ENCODE assay signal across 27 cellular contexts in the genomic region with DNA sequence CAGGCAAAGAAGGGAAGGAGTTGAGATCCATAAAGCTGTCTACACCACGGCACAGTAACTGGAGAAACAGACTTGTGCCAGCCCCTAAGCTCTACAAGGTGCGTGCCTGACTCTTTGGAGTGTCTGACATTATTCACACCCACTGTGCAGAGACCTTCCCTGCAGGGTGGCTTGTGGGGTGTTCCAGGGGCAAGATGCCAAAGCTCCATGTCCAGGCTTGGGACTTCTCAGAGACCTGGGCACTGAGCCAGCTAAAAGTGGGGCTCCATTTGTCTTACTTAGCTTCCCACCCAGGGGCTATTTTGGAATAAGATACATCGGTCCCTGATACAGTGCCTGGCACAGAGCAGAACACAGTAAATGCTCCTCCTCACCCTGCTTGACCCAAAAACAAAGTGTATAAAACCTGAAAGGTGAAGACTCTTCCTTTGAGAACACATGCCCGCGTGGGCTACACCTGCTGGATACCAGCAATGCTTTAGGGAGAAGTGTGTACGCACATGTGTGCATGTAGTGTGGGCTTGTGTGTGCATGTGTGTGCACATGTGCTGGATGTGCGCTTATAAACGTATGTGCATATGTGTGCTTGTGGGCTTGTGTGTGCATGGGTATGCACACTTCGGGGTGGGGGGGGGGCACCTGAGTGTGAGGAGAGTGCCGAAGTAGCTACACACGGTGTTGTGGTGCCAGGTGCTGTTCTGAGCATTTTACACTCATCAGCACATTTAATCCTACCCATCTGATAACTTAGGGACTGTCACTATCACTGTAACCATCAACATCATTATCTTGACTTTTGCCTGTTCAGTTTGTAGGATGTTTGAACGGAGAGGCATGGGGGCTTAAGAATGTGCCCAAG.
A peak's percentile ranks its signal among the peaks of the same experiment; 100 is the strongest.
DNase-seq lines count a peak whose midpoint lies in the region; ATAC-seq, FAIRE-seq and TF ChIP-seq lines count a peak whose summit lies in the region.
"Had no signal": no experiment of that assay in that cellular context is flagged by ENCODE, and none has a peak within 500 bp of the region (broad histone marks: within the 10 kb centered on the region; RNA-seq: fewer than 3 reads in every experiment).

No MANE protein-coding gene starts in this region.

- CTCF ChIA-PET in activated CD4-positive, alpha-beta memory T cell treated with anti-CD3 and anti-CD28 coated beads for 36 hours (lab: Charles Lee), result no interaction called here
- CTCF ChIA-PET in activated CD4-positive, alpha-beta memory T cell treated with anti-CD3 and anti-CD28 coated beads, Interleukin-2, amount 10 ng/mL, durations not matched to agents 7 days and 5 days (lab: Charles Lee), result no interaction called here

- H3K4me1 Mint-ChIP-seq in activated CD4-positive, alpha-beta memory T cell treated with anti-CD3 and anti-CD28 coated beads for 36 hours (ENCODE audit: low read depth), result no peaks in the 10 kb centered on the region
- H3K4me1 Mint-ChIP-seq in activated CD4-positive, alpha-beta memory T cell treated with anti-CD3 and anti-CD28 coated beads, Interleukin-2, amount 10 ng/mL, durations not matched to agents 7 days and 5 days, result no peaks in the 10 kb centered on the region
- H3K4me1 Mint-ChIP-seq: activated naive CD4-positive, alpha-beta T cell treated with anti-CD3 and anti-CD28 coated beads, Interleukin-2, amount 50 U/mL, for 24 hours; T-cell had no signal

- no peak for ATAC-seq in DND-41 (ENCODE audit: insufficient read depth, low read depth)
- ATAC-seq: CD8-positive, alpha-beta T cell; foreskin keratinocyte; heart left ventricle; T-cell had no signal

- H3K36me3 Mint-ChIP-seq in activated CD4-positive, alpha-beta memory T cell treated with anti-CD3 and anti-CD28 coated beads for 36 hours, result no peaks in the 10 kb centered on the region
- no peaks in the 10 kb centered on the region for H3K36me3 Mint-ChIP-seq in activated CD4-positive, alpha-beta memory T cell treated with anti-CD3 and anti-CD28 coated beads, Interleukin-2, amount 10 ng/mL, durations not matched to agents 7 days and 5 days (ENCODE audit: low read depth)
- H3K36me3 Mint-ChIP-seq: activated naive CD4-positive, alpha-beta T cell treated with anti-CD3 and anti-CD28 coated beads, Interleukin-2, amount 50 U/mL, for 24 hours; CD8-positive, alpha-beta T cell; IgD-negative memory B cell; memory B cell; T-cell had no signal

- no peak overlapping the region for H3K4me3 Mint-ChIP-seq in activated CD4-positive, alpha-beta memory T cell treated with anti-CD3 and anti-CD28 coated beads for 36 hours
- H3K4me3 Mint-ChIP-seq in activated CD4-positive, alpha-beta memory T cell treated with anti-CD3 and anti-CD28 coated beads, Interleukin-2, amount 10 ng/mL, durations not matched to agents 7 days and 5 days, result no peak overlapping the region
- H3K4me3 Mint-ChIP-seq: activated naive CD4-positive, alpha-beta T cell treated with anti-CD3 and anti-CD28 coated beads, Interleukin-2, amount 50 U/mL, for 24 hours; CD8-positive, alpha-beta T cell; dendritic cell treated with granulocyte-macrophage colony-stimulating factor and Interleukin-4, amounts not matched to agents 40 ng/mL and 50 ng/mL, for 4 days; endodermal cell; IgD-negative memory B cell; memory B cell; T-cell had no signal

- H3K9ac ChIP-seq in DND-41 (ENCODE audit: low read depth, low read length), result no peak overlapping the region
- H3K9ac ChIP-seq in parathyroid adenoma, result no peak overlapping the region

- H3K36me3 ChIP-seq in DND-41 (ENCODE audit: insufficient read depth, low read length) (no peaks in the 10 kb centered on the region), bronchial epithelial cell (ENCODE audit: control insufficient read depth, insufficient read depth, low read length) (peaks cover 4% of the 10 kb centered on the region), parathyroid adenoma (ENCODE audit: control insufficient read depth, insufficient read depth, low read length) (no peaks in the 10 kb centered on the region)
- H3K36me3 ChIP-seq: esophagus muscularis mucosa, heart left ventricle, MG63, prostate gland, SJCRH30, thoracic aorta, vagina had no signal

- no peak overlapping the region for H3K27ac Mint-ChIP-seq in activated CD4-positive, alpha-beta memory T cell treated with anti-CD3 and anti-CD28 coated beads for 36 hours
- no peak overlapping the region for H3K27ac Mint-ChIP-seq in activated CD4-positive, alpha-beta memory T cell treated with anti-CD3 and anti-CD28 coated beads, Interleukin-2, amount 10 ng/mL, durations not matched to agents 7 days and 5 days
- H3K27ac Mint-ChIP-seq: activated naive CD4-positive, alpha-beta T cell treated with anti-CD3 and anti-CD28 coated beads, Interleukin-2, amount 50 U/mL, for 24 hours; CD8-positive, alpha-beta T cell; dendritic cell treated with granulocyte-macrophage colony-stimulating factor and Interleukin-4, amounts not matched to agents 40 ng/mL and 50 ng/mL, for 4 days; endodermal cell; IgD-negative memory B cell; memory B cell; T-cell had no signal

- H4K20me1 ChIP-seq in DND-41 (ENCODE audit: insufficient read depth, low read length), result no peaks in the 10 kb centered on the region

- H3K27me3 ChIP-seq in DND-41 (ENCODE audit: insufficient read depth, low read length, poor library complexity) (no peaks in the 10 kb centered on the region), bronchial epithelial cell (ENCODE audit: control insufficient read depth, insufficient read depth, low read length) (no peaks in the 10 kb centered on the region), parathyroid adenoma (ENCODE audit: control insufficient read depth, insufficient read depth, low read length) (no peaks in the 10 kb centered on the region)
- H3K27me3 ChIP-seq: foreskin keratinocyte, MG63, SJCRH30, vagina had no signal

- H3K4me2 ChIP-seq in DND-41 (ENCODE audit: insufficient read depth, low read length) (no peak overlapping the region), parathyroid adenoma (ENCODE audit: low read length) (no peak overlapping the region)

- H2AFZ ChIP-seq in DND-41 (ENCODE audit: low read depth, low read length) (no peak overlapping the region), parathyroid adenoma (no peak overlapping the region)

- H3K4me1 ChIP-seq in DND-41 (ENCODE audit: insufficient read depth, low read length) (no peaks in the 10 kb centered on the region), parathyroid adenoma (peaks cover 61% of the 10 kb centered on the region)
- H3K4me1 ChIP-seq: prostate gland, SJCRH30 had no signal

- TF ChIP-seq CTCF in DND-41 (IDR thresholded peaks at IDR 0.05; ENCODE audit: borderline replicate concordance, extremely low read depth, low read length, poor library complexity, severe bottlenecking), result no peak
- no peak for TF ChIP-seq CTCF in bronchial epithelial cell (IDR thresholded peaks at IDR 0.05; ENCODE audit: insufficient read depth, low read length, severe bottlenecking)
- TF ChIP-seq CTCF in parathyroid adenoma (IDR thresholded peaks at IDR 0.05), result no peak

- POLR2A ChIA-PET in activated CD4-positive, alpha-beta memory T cell treated with anti-CD3 and anti-CD28 coated beads for 36 hours (lab: Charles Lee), result no interaction called here
- POLR2A ChIA-PET in activated CD4-positive, alpha-beta memory T cell treated with anti-CD3 and anti-CD28 coated beads, Interleukin-2, amount 10 ng/mL, durations not matched to agents 7 days and 5 days (lab: Charles Lee), result no interaction called here

- H3K9me3 ChIP-seq in DND-41 (ENCODE audit: insufficient read depth, low read length, severe bottlenecking) (no peaks in the 10 kb centered on the region), parathyroid adenoma (ENCODE audit: control insufficient read depth, low read length) (no peaks in the 10 kb centered on the region)
- H3K9me3 ChIP-seq: esophagus muscularis mucosa, heart left ventricle, MG63, prostate gland, SJCRH30, thoracic aorta, vagina had no signal

- H3K9me3 Mint-ChIP-seq in activated CD4-positive, alpha-beta memory T cell treated with anti-CD3 and anti-CD28 coated beads for 36 hours, result no peaks in the 10 kb centered on the region
- no peaks in the 10 kb centered on the region for H3K9me3 Mint-ChIP-seq in activated CD4-positive, alpha-beta memory T cell treated with anti-CD3 and anti-CD28 coated beads, Interleukin-2, amount 10 ng/mL, durations not matched to agents 7 days and 5 days
- H3K9me3 Mint-ChIP-seq: activated naive CD4-positive, alpha-beta T cell treated with anti-CD3 and anti-CD28 coated beads, Interleukin-2, amount 50 U/mL, for 24 hours; CD8-positive, alpha-beta T cell; dendritic cell treated with granulocyte-macrophage colony-stimulating factor and Interleukin-4, amounts not matched to agents 40 ng/mL and 50 ng/mL, for 4 days; IgD-negative memory B cell; memory B cell; T-cell had no signal

- peak; percentile 62 for FAIRE-seq in bronchial epithelial cell (lab: Jason Lieb, UNC)

- H3K4me3 ChIP-seq in DND-41 (ENCODE audit: low read depth in 1 of 2, low read length in 2 of 2) (no peak overlapping the region), bronchial epithelial cell (ENCODE audit: low read depth, low read length) (no peak overlapping the region), parathyroid adenoma (ENCODE audit: low read depth, low read length) (no peak overlapping the region)
- H3K4me3 ChIP-seq: esophagus muscularis mucosa, heart left ventricle, MG63, prostate gland, SJCRH30, thoracic aorta, vagina had no signal

- peak; percentile 4 for DNase-seq in activated CD4-positive, alpha-beta memory T cell treated with anti-CD3 and anti-CD28 coated beads for 36 hours
- DNase-seq in activated CD4-positive, alpha-beta memory T cell treated with anti-CD3 and anti-CD28 coated beads, Interleukin-2, amount 10 ng/mL, durations not matched to agents 7 days and 5 days, result no peak
- peak; percentile 3 for DNase-seq in DND-41
- no peak for DNase-seq in bronchial epithelial cell (ENCODE audit: low read depth)
- no peak for DNase-seq in COLO829 (ENCODE audit: low spot score)
- no peak for DNase-seq in amniotic stem cell (lab: John Stamatoyannopoulos, UW)
- DNase-seq in HPDE6-E6E7 (ENCODE audit: extremely low spot score), result no peak
- DNase-seq: foreskin keratinocyte; MG63; NCI-H1105 treated with DMSO at 0.1 percent for 48 hours; NCI-H1930; NCI-H526 treated with DMSO at 0.1 percent for 48 hours; SJCRH30; stimulated activated naive CD4-positive, alpha-beta T cell treated with Interleukin-2 at 50 U/mL for 16 hours had no signal

- intact Hi-C loops in activated CD4-positive, alpha-beta memory T cell treated with anti-CD3 and anti-CD28 coated beads for 36 hours (cut with micrococcal nuclease), result no loop called here

- no peaks in the 10 kb centered on the region for H3K27me3 Mint-ChIP-seq in activated CD4-positive, alpha-beta memory T cell treated with anti-CD3 and anti-CD28 coated beads for 36 hours
- no peaks in the 10 kb centered on the region for H3K27me3 Mint-ChIP-seq in activated CD4-positive, alpha-beta memory T cell treated with anti-CD3 and anti-CD28 coated beads, Interleukin-2, amount 10 ng/mL, durations not matched to agents 7 days and 5 days
- H3K27me3 Mint-ChIP-seq: activated naive CD4-positive, alpha-beta T cell treated with anti-CD3 and anti-CD28 coated beads, Interleukin-2, amount 50 U/mL, for 24 hours; IgD-negative memory B cell had no signal

- no peak overlapping the region for H3K27ac ChIP-seq in DND-41 (ENCODE audit: low read length)
- H3K27ac ChIP-seq in parathyroid adenoma, result peak overlapping the region; percentile 83
- H3K27ac ChIP-seq: esophagus muscularis mucosa, foreskin keratinocyte, heart left ventricle, prostate gland, SJCRH30, thoracic aorta, vagina had no signal

- H3K79me2 ChIP-seq in DND-41 (ENCODE audit: insufficient read depth, low read length) (no peaks in the 10 kb centered on the region), parathyroid adenoma (no peaks in the 10 kb centered on the region)

Comparison
In these comparisons a context has a peak if more than half of its experiments do, and no peak if none do; other contexts are left out.
1. DNase-seq: peak in activated CD4-positive, alpha-beta memory T cell treated with anti-CD3 and anti-CD28 coated beads for 36 hours (single experiment) and DND-41 (single experiment); none in activated CD4-positive, alpha-beta memory T cell treated with anti-CD3 and anti-CD28 coated beads, Interleukin-2, amount 10 ng/mL, durations not matched to agents 7 days and 5 days (single experiment), bronchial epithelial cell (single experiment), COLO829 (single experiment), amniotic stem cell (single experiment) and HPDE6-E6E7 (single experiment).